Comparison of ENCODE assay signal across 7 cellular contexts in the genomic region with DNA sequence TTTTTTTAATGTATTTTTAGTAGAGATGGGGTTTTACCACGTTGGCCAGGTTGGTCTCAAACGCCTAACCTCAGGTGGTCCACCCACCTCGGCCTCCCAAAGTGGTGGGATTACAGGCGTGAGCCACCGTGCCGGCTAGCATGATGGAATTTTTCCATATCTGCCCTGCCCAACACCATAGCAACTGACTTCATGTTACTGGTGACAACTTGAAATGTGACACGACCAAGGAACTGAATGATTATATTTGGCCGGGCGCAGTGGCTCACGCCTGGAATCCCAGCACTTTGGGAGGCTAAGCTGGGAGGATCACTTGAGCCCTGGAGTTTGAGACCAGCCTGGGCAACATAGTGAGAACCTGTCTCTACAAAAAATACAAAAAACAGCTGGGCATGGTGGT. TPM values are rescaled to one million over a fixed set of nuclear protein-coding genes. Genes with fewer than 3 reads are reported as not detected.
"Had no signal": no experiment of that assay in that cellular context is flagged by ENCODE, and none has a peak within 500 bp of the region (broad histone marks: within the 10 kb centered on the region; RNA-seq: fewer than 3 reads in every experiment).

No MANE protein-coding gene starts in this region.

RNA-seq across cellular contexts. Expression of a gene that starts 17.0 kb away (rescaled TPM):
- total RNA-seq: GM23248, H4, H7, HepG2, HFFc6, HT1080 had no signal
- polyA plus RNA-seq: GM23248, HepG2, IgD-negative memory B cell had no signal

RNA-seq across cellular contexts. Expression of a gene that starts 34.4 kb away (rescaled TPM):
- total RNA-seq: GM23248, H4, HepG2, HFFc6, HT1080 had no signal
- polyA plus RNA-seq: GM23248, HepG2, IgD-negative memory B cell had no signal
